Comparison of ENCODE assay signal across 1 cellular context in genomic region chr13:44243198-44243852, GRCh38.
TF ChIP-seq lines count a peak whose summit lies in the region.

No MANE protein-coding gene starts in this region.

TF ChIP-seq in HepG2, 621 proteins besides CTCF, POLR2A, EP300 and RAD21 (continued from another document):
- TF ChIP-seq STAG1 (CRISPR knock-in tag; IDR thresholded peaks at IDR 0.05) (peak; percentile 84), ATF6 (CRISPR knock-in tag; conservative IDR thresholded peaks at IDR 0.05) (no peak), KDM3A (CRISPR knock-in tag; IDR thresholded peaks at IDR 0.05; ENCODE audit: low read depth) (0 out of 2 replicates have a peak, but pooled peaks have one; percentile 28), XRCC5 (optimal IDR thresholded peaks at IDR 0.05; ENCODE audit: low read length) (peak; percentile 79), ZNF512 (CRISPR knock-in tag; IDR thresholded peaks at IDR 0.05) (no peak), ZFY (CRISPR knock-in tag; IDR thresholded peaks at IDR 0.05) (0 out of 2 replicates have a peak, but pooled peaks have one; percentile 28), FOSL2 (CRISPR knock-in tag; IDR thresholded peaks at IDR 0.05) (peak; percentile 82), ARID5B (CRISPR knock-in tag; IDR thresholded peaks at IDR 0.05) (peak; percentile 37; the same call in 1 of the 2 replicates), NFRKB (IDR thresholded peaks at IDR 0.05) (no peak), MEIS2 (CRISPR knock-in tag; IDR thresholded peaks at IDR 0.05) (0 out of 2 replicates have a peak, but pooled peaks have one; percentile 35), HOXA5 (CRISPR knock-in tag; IDR thresholded peaks at IDR 0.05) (peak; percentile 68; the same call in 1 of the 2 replicates), TEAD3 (CRISPR knock-in tag; optimal IDR thresholded peaks at IDR 0.05; ENCODE audit: borderline replicate concordance) (peak; percentile 22)
- TF ChIP-seq, protein P1, sequence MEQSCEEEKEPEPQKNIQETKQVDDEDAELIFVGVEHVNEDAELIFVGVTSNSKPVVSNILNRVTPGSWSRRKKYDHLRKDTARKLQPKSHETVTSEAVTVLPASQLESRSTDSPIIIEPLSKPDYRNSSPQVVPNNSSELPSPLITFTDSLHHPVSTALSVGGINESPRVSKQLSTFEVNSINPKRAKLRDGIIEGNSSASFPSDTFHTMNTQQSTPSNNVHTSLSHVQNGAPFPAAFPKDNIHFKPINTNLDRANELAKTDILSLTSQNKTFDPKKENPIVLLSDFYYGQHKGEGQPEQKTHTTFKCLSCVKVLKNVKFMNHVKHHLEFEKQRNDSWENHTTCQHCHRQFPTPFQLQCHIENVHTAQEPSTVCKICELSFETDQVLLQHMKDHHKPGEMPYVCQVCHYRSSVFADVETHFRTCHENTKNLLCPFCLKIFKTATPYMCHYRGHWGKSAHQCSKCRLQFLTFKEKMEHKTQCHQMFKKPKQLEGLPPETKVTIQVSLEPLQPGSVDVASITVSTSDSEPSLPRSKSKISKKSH (CRISPR knock-in tag; IDR thresholded peaks at IDR 0.05; ENCODE audit: borderline replicate concordance) = no peak
- TF ChIP-seq, protein P2, sequence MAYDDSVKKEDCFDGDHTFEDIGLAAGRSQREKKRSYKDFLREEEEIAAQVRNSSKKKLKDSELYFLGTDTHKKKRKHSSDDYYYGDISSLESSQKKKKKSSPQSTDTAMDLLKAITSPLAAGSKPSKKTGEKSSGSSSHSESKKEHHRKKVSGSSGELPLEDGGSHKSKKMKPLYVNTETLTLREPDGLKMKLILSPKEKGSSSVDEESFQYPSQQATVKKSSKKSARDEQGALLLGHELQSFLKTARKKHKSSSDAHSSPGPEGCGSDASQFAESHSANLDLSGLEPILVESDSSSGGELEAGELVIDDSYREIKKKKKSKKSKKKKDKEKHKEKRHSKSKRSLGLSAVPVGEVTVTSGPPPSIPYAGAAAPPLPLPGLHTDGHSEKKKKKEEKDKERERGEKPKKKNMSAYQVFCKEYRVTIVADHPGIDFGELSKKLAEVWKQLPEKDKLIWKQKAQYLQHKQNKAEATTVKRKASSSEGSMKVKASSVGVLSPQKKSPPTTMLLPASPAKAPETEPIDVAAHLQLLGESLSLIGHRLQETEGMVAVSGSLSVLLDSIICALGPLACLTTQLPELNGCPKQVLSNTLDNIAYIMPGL (CRISPR knock-in tag; IDR thresholded peaks at IDR 0.05; ENCODE audit: borderline replicate concordance in 1 of 2, low read depth in 1 of 2) = 0 out of 4 replicates have a peak, but pooled peaks of 1 of the 2 experiments have one; percentile 37
TF ChIP-seq in HepG2: peak in this region for 18.
